ENCODE assay signal across 26 cellular contexts in the genomic region with DNA sequence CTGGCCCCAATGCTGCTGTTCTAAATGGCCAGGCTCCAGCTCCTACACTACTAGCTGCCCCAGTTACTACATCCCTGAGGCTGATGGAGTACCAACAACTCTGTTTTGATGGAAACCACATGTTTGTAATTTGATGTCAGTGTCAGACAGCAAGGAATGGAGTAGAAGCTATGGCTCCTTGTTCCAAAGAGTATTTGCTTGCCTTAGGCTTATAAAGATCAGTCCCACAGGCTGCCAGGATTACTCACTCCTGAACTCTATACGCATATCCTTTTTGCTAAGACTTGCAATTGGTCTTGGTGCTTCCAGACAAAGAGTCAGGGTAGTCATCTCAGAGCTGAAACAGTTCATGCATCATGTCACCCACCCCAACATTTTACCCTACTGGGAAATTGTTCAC.
DNase-seq lines count a peak whose midpoint lies in the region; ATAC-seq lines count a peak whose summit lies in the region.
"Had no signal": no experiment of that assay in that cellular context is flagged by ENCODE, and none has a peak within 500 bp of the region (broad histone marks: within the 10 kb centered on the region; RNA-seq: fewer than 3 reads in every experiment).

No MANE protein-coding gene starts in this region.

- intact Hi-C loops in activated T-helper 2 cell treated with anti-CD3 and anti-CD28 coated beads, Interferon-gamma antibody, Interleukin-2, Interleukin-4, amounts not matched to agents 10 μg/mL and 5 μg/mL and 100 μg/mL, durations not matched to agents 14 hours and 24 hours and 36 hours (cut with micrococcal nuclease) = no loop called here

- no peaks in the 10 kb centered on the region for H3K36me3 Mint-ChIP-seq in activated T-helper 2 cell treated with anti-CD3 and anti-CD28 coated beads, Interferon-gamma antibody, Interleukin-2, Interleukin-4, amounts not matched to agents 10 μg/mL and 5 μg/mL and 100 μg/mL, durations not matched to agents 14 hours and 24 hours and 36 hours (ENCODE audit: low read depth)
- H3K36me3 Mint-ChIP-seq: activated naive CD8-positive, alpha-beta T cell treated with anti-CD3 and anti-CD28 coated beads for 36 hours; mesothelial cell of epicardium; natural killer cell; stimulated activated memory B cell treated with anti-CD40 and anti-IgM and Interleukin-4, amounts not matched to agents 10 μg/mL and 1 μg/mL and 100 μg/mL, for 72 hours; T-cell had no signal

- H3K27ac ChIP-seq in mesodermal cell (ENCODE audit: low read depth, low read length, severe bottlenecking) = peak overlapping the region; percentile 65
- no peak overlapping the region for H3K27ac ChIP-seq in substantia nigra (ENCODE audit: low read depth, low read length, poor library complexity, severe bottlenecking)
- H3K27ac ChIP-seq: brain microvascular endothelial cell, parathyroid adenoma, thoracic aorta had no signal

- no peaks in the 10 kb centered on the region for H3K4me1 ChIP-seq in mesodermal cell (ENCODE audit: control insufficient read depth, insufficient read depth, low read length, poor library complexity, severe bottlenecking)
- H3K4me1 ChIP-seq: parathyroid adenoma, sigmoid colon had no signal

- H3K9me3 ChIP-seq in MG63 = no peaks in the 10 kb centered on the region
- no peaks in the 10 kb centered on the region for H3K9me3 ChIP-seq in mesodermal cell (ENCODE audit: control insufficient read depth, low read length)
- H3K9me3 ChIP-seq: sigmoid colon, thoracic aorta had no signal

- no peak overlapping the region for H3K27ac Mint-ChIP-seq in activated T-helper 2 cell treated with anti-CD3 and anti-CD28 coated beads, Interferon-gamma antibody, Interleukin-2, Interleukin-4, amounts not matched to agents 10 μg/mL and 5 μg/mL and 100 μg/mL, durations not matched to agents 14 hours and 24 hours and 36 hours
- H3K27ac Mint-ChIP-seq: activated CD4-positive, alpha-beta T cell treated with anti-CD3 and anti-CD28 coated beads for 36 hours; activated naive CD8-positive, alpha-beta T cell treated with anti-CD3 and anti-CD28 coated beads for 36 hours; activated T-helper 1 cell treated with anti-CD3 and anti-CD28 coated beads, Interleukin-12 subunit alpha, Interleukin-12 subunit beta, Interleukin-2, Interleukin-4 antibody, amounts not matched to agents 30 ng/mL and 10 ng/mL and 1 ng/mL, durations not matched to agents 14 hours and 24 hours and 36 hours; dendritic cell treated with granulocyte-macrophage colony-stimulating factor and Interleukin-4, amounts not matched to agents 40 ng/mL and 50 ng/mL, for 4 days; H9; mesothelial cell of epicardium; natural killer cell; stimulated activated memory B cell treated with anti-CD40 and anti-IgM and Interleukin-4, amounts not matched to agents 10 μg/mL and 1 μg/mL and 100 μg/mL, for 72 hours; T-cell had no signal

- ATAC-seq in GM19351 (IDR thresholded peaks at IDR 0.05; ENCODE audit: unreplicated experiment) = no peak
- ATAC-seq: activated CD4-positive, alpha-beta T cell treated with anti-CD3 and anti-CD28 coated beads for 36 hours; natural killer cell; stimulated activated memory B cell treated with anti-CD40 and anti-IgM and Interleukin-4, amounts not matched to agents 10 μg/mL and 1 μg/mL and 100 μg/mL, for 72 hours; T-cell had no signal

- no peaks in the 10 kb centered on the region for H3K27me3 ChIP-seq in MG63
- H3K27me3 ChIP-seq: brain microvascular endothelial cell, sigmoid colon had no signal

- no peaks in the 10 kb centered on the region for H3K9me3 Mint-ChIP-seq in activated T-helper 2 cell treated with anti-CD3 and anti-CD28 coated beads, Interferon-gamma antibody, Interleukin-2, Interleukin-4, amounts not matched to agents 10 μg/mL and 5 μg/mL and 100 μg/mL, durations not matched to agents 14 hours and 24 hours and 36 hours
- H3K9me3 Mint-ChIP-seq: activated naive CD8-positive, alpha-beta T cell treated with anti-CD3 and anti-CD28 coated beads for 36 hours; activated T-helper 1 cell treated with anti-CD3 and anti-CD28 coated beads, Interleukin-12 subunit alpha, Interleukin-12 subunit beta, Interleukin-2, Interleukin-4 antibody, amounts not matched to agents 30 ng/mL and 10 ng/mL and 1 ng/mL, durations not matched to agents 14 hours and 24 hours and 36 hours; dendritic cell treated with granulocyte-macrophage colony-stimulating factor and Interleukin-4, amounts not matched to agents 40 ng/mL and 50 ng/mL, for 4 days; H9; stimulated activated memory B cell treated with anti-CD40 and anti-IgM and Interleukin-4, amounts not matched to agents 10 μg/mL and 1 μg/mL and 100 μg/mL, for 72 hours had no signal

- DNase-seq in AG20443 (ENCODE audit: low spot score) = peak; percentile 15
- peak; percentile 2 for DNase-seq in MG63
- peak; percentile 75 for DNase-seq in dedifferentiated amniotic fluid mesenchymal stem cell (ENCODE audit: extremely low spot score)
- no peak for DNase-seq in activated T-helper 2 cell treated with anti-CD3 and anti-CD28 coated beads, Interferon-gamma antibody, Interleukin-2, Interleukin-4, amounts not matched to agents 10 μg/mL and 5 μg/mL and 100 μg/mL, durations not matched to agents 14 hours and 24 hours and 36 hours (ENCODE audit: low spot score)
- no peak for DNase-seq in NCI-H1417 (lab: John Stamatoyannopoulos, UW)
- no peak for DNase-seq in substantia nigra (lab: John Stamatoyannopoulos, UW)
- DNase-seq: activated CD4-positive, alpha-beta T cell treated with anti-CD3 and anti-CD28 coated beads for 36 hours; activated naive CD8-positive, alpha-beta T cell treated with anti-CD3 and anti-CD28 coated beads for 36 hours; AML-193; brain microvascular endothelial cell; H9; natural killer cell; NCI-H1092 treated with DMSO at 0.1 percent for 48 hours; NCI-H2029 treated with DMSO at 0.1 percent for 48 hours; NCI-H524 treated with DMSO at 0.1 percent for 48 hours; sigmoid colon; stimulated activated CD4-positive, alpha-beta T cell treated with anti-CD3 and anti-CD28 coated beads, Interleukin-1b, Interleukin-23, amount 100 ng/mL, for 48 hours; T-cell had no signal

- H3K36me3 ChIP-seq in MG63 (no peaks in the 10 kb centered on the region), mesodermal cell (ENCODE audit: control insufficient read depth, insufficient read depth, low read length) (no peaks in the 10 kb centered on the region)
- H3K36me3 ChIP-seq: brain microvascular endothelial cell, sigmoid colon, thoracic aorta had no signal

- H3K4me3 ChIP-seq in MG63 = no peak overlapping the region
- H3K4me3 ChIP-seq in mesodermal cell (ENCODE audit: extremely low read depth, insufficient read depth, low read length, poor library complexity, severe bottlenecking) = no peak overlapping the region
- H3K4me3 ChIP-seq: sigmoid colon, thoracic aorta had no signal

- WGBS in mesodermal cell (ENCODE audit: insufficient coverage in 2 of 2), 2 experiments = 80 to 100% methylated on average over 1 of the region's 1 CpG

- H3K27me3 Mint-ChIP-seq in activated T-helper 2 cell treated with anti-CD3 and anti-CD28 coated beads, Interferon-gamma antibody, Interleukin-2, Interleukin-4, amounts not matched to agents 10 μg/mL and 5 μg/mL and 100 μg/mL, durations not matched to agents 14 hours and 24 hours and 36 hours (ENCODE audit: low read depth) = no peaks in the 10 kb centered on the region
- H3K27me3 Mint-ChIP-seq: activated naive CD8-positive, alpha-beta T cell treated with anti-CD3 and anti-CD28 coated beads for 36 hours; dendritic cell treated with granulocyte-macrophage colony-stimulating factor and Interleukin-4, amounts not matched to agents 40 ng/mL and 50 ng/mL, for 4 days had no signal

- no peak overlapping the region for H3K4me3 Mint-ChIP-seq in activated T-helper 2 cell treated with anti-CD3 and anti-CD28 coated beads, Interferon-gamma antibody, Interleukin-2, Interleukin-4, amounts not matched to agents 10 μg/mL and 5 μg/mL and 100 μg/mL, durations not matched to agents 14 hours and 24 hours and 36 hours (ENCODE audit: low read depth)
- H3K4me3 Mint-ChIP-seq: activated CD4-positive, alpha-beta T cell treated with anti-CD3 and anti-CD28 coated beads for 36 hours; activated naive CD8-positive, alpha-beta T cell treated with anti-CD3 and anti-CD28 coated beads for 36 hours; activated T-helper 1 cell treated with anti-CD3 and anti-CD28 coated beads, Interleukin-12 subunit alpha, Interleukin-12 subunit beta, Interleukin-2, Interleukin-4 antibody, amounts not matched to agents 30 ng/mL and 10 ng/mL and 1 ng/mL, durations not matched to agents 14 hours and 24 hours and 36 hours; dendritic cell treated with granulocyte-macrophage colony-stimulating factor and Interleukin-4, amounts not matched to agents 40 ng/mL and 50 ng/mL, for 4 days; H9; mesothelial cell of epicardium; natural killer cell; stimulated activated memory B cell treated with anti-CD40 and anti-IgM and Interleukin-4, amounts not matched to agents 10 μg/mL and 1 μg/mL and 100 μg/mL, for 72 hours; T-cell had no signal

- H3K4me1 Mint-ChIP-seq in activated T-helper 2 cell treated with anti-CD3 and anti-CD28 coated beads, Interferon-gamma antibody, Interleukin-2, Interleukin-4, amounts not matched to agents 10 μg/mL and 5 μg/mL and 100 μg/mL, durations not matched to agents 14 hours and 24 hours and 36 hours (ENCODE audit: low read depth) = no peaks in the 10 kb centered on the region
- H3K4me1 Mint-ChIP-seq: activated CD4-positive, alpha-beta T cell treated with anti-CD3 and anti-CD28 coated beads for 36 hours; activated naive CD8-positive, alpha-beta T cell treated with anti-CD3 and anti-CD28 coated beads for 36 hours; H9; natural killer cell; stimulated activated memory B cell treated with anti-CD40 and anti-IgM and Interleukin-4, amounts not matched to agents 10 μg/mL and 1 μg/mL and 100 μg/mL, for 72 hours; T-cell had no signal

Comparison
In these comparisons a context has a peak if more than half of its experiments do, and no peak if none do; other contexts are left out.
1. DNase-seq: peak in AG20443 (single experiment), MG63 (single experiment) and dedifferentiated amniotic fluid mesenchymal stem cell (single experiment); none in activated T-helper 2 cell treated with anti-CD3 and anti-CD28 coated beads, Interferon-gamma antibody, Interleukin-2, Interleukin-4, amounts not matched to agents 10 μg/mL and 5 μg/mL and 100 μg/mL, durations not matched to agents 14 hours and 24 hours and 36 hours (single experiment), NCI-H1417 (0 of 3) and substantia nigra (0 of 49).